1 cellular context compared by ENCODE assay signal in genomic region chr1:222546548-222547259, GRCh38.
TF ChIP-seq lines count a peak whose summit lies in the region.

No MANE protein-coding gene starts in this region.

TF ChIP-seq in SK-N-SH, 30 proteins besides CTCF, POLR2A, EP300 and RAD21 (continued from another document):
- TF ChIP-seq JUND (IDR thresholded peaks at IDR 0.05) (no peak), RFX5 (IDR thresholded peaks at IDR 0.05; ENCODE audit: low read length) (no peak)
